1 cellular context compared by ENCODE assay signal in genomic region chr3:58752168-58752567, GRCh38.
TF ChIP-seq lines count a peak whose summit lies in the region.

No MANE protein-coding gene starts in this region.

TF ChIP-seq in SK-N-SH treated with all-trans-retinoic acid at 6 μM for 48 hours, 23 proteins besides CTCF, POLR2A, EP300 and RAD21 (continued from another document):
- TF ChIP-seq PATZ1 (CRISPR knock-in tag; IDR thresholded peaks at IDR 0.05; ENCODE audit: borderline replicate concordance), result no peak
TF ChIP-seq in SK-N-SH treated with all-trans-retinoic acid at 6 μM for 48 hours: peak in this region for 0.
